Comparison of ENCODE assay signal across 8 cellular contexts in genomic region chr2:263022-263738, GRCh38. TPM values are rescaled to one million over a fixed set of nuclear protein-coding genes. Genes with fewer than 3 reads are reported as not detected.
A peak's percentile ranks its signal among the peaks of the same experiment; 100 is the strongest.
DNase-seq lines count a peak whose midpoint lies in the region; ATAC-seq and TF ChIP-seq lines count a peak whose summit lies in the region.

No MANE protein-coding gene starts in this region.

- peak overlapping the region; percentile 99 for H3K27ac ChIP-seq in hepatocyte
- H3K27ac ChIP-seq in sigmoid colon, result peak overlapping the region in 1 of 4 donors; percentile 76

- no peaks in the 10 kb centered on the region for H3K9me3 ChIP-seq in hepatocyte (ENCODE audit: low read depth)
- H3K9me3 ChIP-seq in sigmoid colon, result no peaks in the 10 kb centered on the region

- peaks cover 36% of the 10 kb centered on the region for H3K4me1 Mint-ChIP-seq in WTC11

- peak overlapping the region; percentile 97 for H3K4me2 ChIP-seq in hepatocyte

- peaks cover 14% of the 10 kb centered on the region for H3K9me3 Mint-ChIP-seq in WTC11

- no peaks in the 10 kb centered on the region for H3K9me2 ChIP-seq in hepatocyte (replicated peaks; ENCODE audit: insufficient read depth)

- H3K4me3 ChIP-seq in GM12864 (ENCODE audit: low read depth, low read length) (peak overlapping the region; percentile 97; the same call in 1 of the 2 replicates), hepatocyte (peak overlapping the region; percentile 71), sigmoid colon (peak overlapping the region; percentile 63 to 78 (median 70))

- peaks cover 80% of the 10 kb centered on the region for H3K79me2 ChIP-seq in hepatocyte

- no peaks in the 10 kb centered on the region for H3K36me3 ChIP-seq in hepatocyte (replicated peaks; ENCODE audit: insufficient read depth, low read depth)
- H3K36me3 ChIP-seq in sigmoid colon, result peaks cover 0 to 3% (median 0%) of the 10 kb centered on the region in 4 donors

- no peak overlapping the region for H3K27ac Mint-ChIP-seq in WTC11

- peak overlapping the region; percentile 90 for H2AFZ ChIP-seq in hepatocyte

- no peak for TF ChIP-seq EP300 in sigmoid colon (IDR thresholded peaks at IDR 0.05)

- POLR2A ChIA-PET in WTC11 (lab: Charles Lee), result interaction anchor here (1.2 kb wide), 1 partner anchor 26 kb away, joined by 4 read pairs; no protein-coding TSS in a partner anchor

- no peak for TF ChIP-seq CTCF in GM12864 (IDR thresholded peaks at IDR 0.05; ENCODE audit: low read depth, low read length, missing control alignments)
- no peak for TF ChIP-seq CTCF in WTC11 (IDR thresholded peaks at IDR 0.05)
- no peak for TF ChIP-seq CTCF in hepatocyte (IDR thresholded peaks at IDR 0.05; ENCODE audit: poor library complexity)
- no peak for TF ChIP-seq CTCF in sigmoid colon (IDR thresholded peaks at IDR 0.05)

- no peak for ATAC-seq in WTC11

- intact Hi-C loops in sigmoid colon (cut with DNase I), result no loop called here
- intact Hi-C loops in posterior vena cava (cut with DNase I), result no loop called here

- peaks cover 27% of the 10 kb centered on the region for H3K4me1 ChIP-seq in hepatocyte (ENCODE audit: insufficient read depth)
- H3K4me1 ChIP-seq in sigmoid colon, result peaks cover 0 to 30% (median 24%) of the 10 kb centered on the region in 4 donors

- H4K20me1 ChIP-seq in hepatocyte (ENCODE audit: insufficient read depth, poor library complexity, severe bottlenecking), result peaks cover 25% of the 10 kb centered on the region

- TF ChIP-seq POLR2A in sigmoid colon (IDR thresholded peaks at IDR 0.05), result no peak

- peak overlapping the region; percentile 77 for H3K4me3 Mint-ChIP-seq in WTC11

- no peaks in the 10 kb centered on the region for H3K27me3 ChIP-seq in hepatocyte
- no peaks in the 10 kb centered on the region for H3K27me3 ChIP-seq in sigmoid colon

- 19% methylated on average over 42 of the region's 42 CpGs for WGBS in hepatocyte (ENCODE audit: low lambda C conversion rate, missing lambda C conversion rate)
- 11 to 42% methylated on average over 42 of the region's 42 CpGs for WGBS in sigmoid colon, 2 donors

- peaks cover 32% of the 10 kb centered on the region for H3K36me3 Mint-ChIP-seq in WTC11

- peaks cover 20% of the 10 kb centered on the region for H3K27me3 Mint-ChIP-seq in WTC11 (ENCODE audit: low read depth)

- CTCF ChIA-PET in WTC11 (lab: Charles Lee), result interaction anchor here (0.5 to 1.8 kb wide), 2 partner anchors 17 to 24 kb away, joined by 3 to 14 read pairs; no protein-coding TSS in a partner anchor

- no peak for DNase-seq in GM12864 (ENCODE audit: low read depth)
- DNase-seq in WTC11 (ENCODE audit: low spot score), result no peak
- DNase-seq in hepatocyte (ENCODE audit: low spot score), result peak; percentile 34
- no peak for DNase-seq in sigmoid colon
- DNase-seq in hypothalamus (lab: John Stamatoyannopoulos, UW), result no peak
- no peak for DNase-seq in dermis blood vessel endothelial cell
- no peak for DNase-seq in posterior vena cava (ENCODE audit: low spot score)
- no peak for DNase-seq in retina

TF ChIP-seq in WTC11, 78 proteins besides CTCF, POLR2A, EP300 and RAD21:
- TF ChIP-seq TEAD4 (CRISPR knock-in tag; IDR thresholded peaks at IDR 0.05), result 0 out of 2 replicates have a peak, but pooled peaks have one; percentile 33
- TF ChIP-seq, protein P1, sequence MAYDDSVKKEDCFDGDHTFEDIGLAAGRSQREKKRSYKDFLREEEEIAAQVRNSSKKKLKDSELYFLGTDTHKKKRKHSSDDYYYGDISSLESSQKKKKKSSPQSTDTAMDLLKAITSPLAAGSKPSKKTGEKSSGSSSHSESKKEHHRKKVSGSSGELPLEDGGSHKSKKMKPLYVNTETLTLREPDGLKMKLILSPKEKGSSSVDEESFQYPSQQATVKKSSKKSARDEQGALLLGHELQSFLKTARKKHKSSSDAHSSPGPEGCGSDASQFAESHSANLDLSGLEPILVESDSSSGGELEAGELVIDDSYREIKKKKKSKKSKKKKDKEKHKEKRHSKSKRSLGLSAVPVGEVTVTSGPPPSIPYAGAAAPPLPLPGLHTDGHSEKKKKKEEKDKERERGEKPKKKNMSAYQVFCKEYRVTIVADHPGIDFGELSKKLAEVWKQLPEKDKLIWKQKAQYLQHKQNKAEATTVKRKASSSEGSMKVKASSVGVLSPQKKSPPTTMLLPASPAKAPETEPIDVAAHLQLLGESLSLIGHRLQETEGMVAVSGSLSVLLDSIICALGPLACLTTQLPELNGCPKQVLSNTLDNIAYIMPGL (CRISPR knock-in tag; IDR thresholded peaks at IDR 0.05), result 0 out of 2 replicates have a peak, but pooled peaks have one; percentile 16
- TF ChIP-seq, protein P2, sequence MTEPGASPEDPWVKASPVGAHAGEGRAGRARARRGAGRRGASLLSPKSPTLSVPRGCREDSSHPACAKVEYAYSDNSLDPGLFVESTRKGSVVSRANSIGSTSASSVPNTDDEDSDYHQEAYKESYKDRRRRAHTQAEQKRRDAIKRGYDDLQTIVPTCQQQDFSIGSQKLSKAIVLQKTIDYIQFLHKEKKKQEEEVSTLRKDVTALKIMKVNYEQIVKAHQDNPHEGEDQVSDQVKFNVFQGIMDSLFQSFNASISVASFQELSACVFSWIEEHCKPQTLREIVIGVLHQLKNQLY (CRISPR knock-in tag; IDR thresholded peaks at IDR 0.05), result no peak

RNA-seq across cellular contexts. Expression of gene SH3YL1, which starts 0.7 kb away (rescaled TPM):
- total RNA-seq in WTC11 (2021) (26.4 to 34.4 TPM (median 31.3 TPM) in 3 replicates), hepatocyte (98.3 and 99.8 TPM in 2 replicates), sigmoid colon (10 to 100 TPM; 17.4 to 33.5 (median 25.7) TPM), dermis blood vessel endothelial cell (17.9 and 28.6 TPM in 2 replicates), posterior vena cava (10 to 100 TPM; 21.1 to 27.3 TPM)
- polyA plus RNA-seq in hepatocyte (36.3 and 42.7 TPM in 2 replicates), sigmoid colon (100 to 1,000 TPM in 1 of 3 donors, 10 to 100 TPM in 2; 62.3 to 119 (median 99.7) TPM)

RNA-seq across cellular contexts. Expression of gene ACP1, which starts 1.6 kb away (rescaled TPM):
- 145 to 150 TPM (median 146 TPM) in 3 replicates for total RNA-seq in WTC11 (2021)
- total RNA-seq in hepatocyte, result 175 and 203 TPM in 2 replicates
- polyA plus RNA-seq in hepatocyte, result 193 and 194 TPM in 2 replicates
- total RNA-seq in sigmoid colon, result 10 to 100 TPM; 62.6 to 86.9 (median 82.4) TPM
- polyA plus RNA-seq in sigmoid colon, result 100 to 1,000 TPM in 2 of 3 donors, 10 to 100 TPM in 1; 85.7 to 162 (median 101) TPM
- total RNA-seq in dermis blood vessel endothelial cell, result 68.1 and 96.8 TPM in 2 replicates
- 10 to 100 TPM; 50.9 to 54.0 TPM for total RNA-seq in posterior vena cava

RNA-seq across cellular contexts. Expression of gene ALKAL2, which starts 24.7 kb away (rescaled TPM):
- total RNA-seq in WTC11 (2021) (3.5 to 5.2 TPM (median 4.3 TPM) in 3 replicates), hepatocyte (2.9 and 9.0 TPM in 2 replicates), sigmoid colon (1 to 10 TPM in 3 of 4 donors, under 1 TPM in 1; 0.33 to 7.2 (median 2.6) TPM), dermis blood vessel endothelial cell (0.28 TPM in 1 of 2 replicates, not detected in the other), posterior vena cava (10 to 100 TPM; 63.8 to 64.2 TPM)
- polyA plus RNA-seq in hepatocyte (27.5 and 30.4 TPM in 2 replicates), sigmoid colon (1 to 10 TPM; 2.0 to 8.4 (median 5.8) TPM)
